15 cellular contexts compared by ENCODE assay signal in genomic region chr5:110268985-110269384, GRCh38.
DNase-seq lines count a peak whose midpoint lies in the region; ATAC-seq and TF ChIP-seq lines count a peak whose summit lies in the region.
"Had no signal": no experiment of that assay in that cellular context is flagged by ENCODE, and none has a peak within 500 bp of the region (broad histone marks: within the 10 kb centered on the region; RNA-seq: fewer than 3 reads in every experiment).

No MANE protein-coding gene starts in this region.

- H3K36me3 Mint-ChIP-seq in neural progenitor cell = peaks cover under 1% of the 10 kb centered on the region

- H3K9me3 ChIP-seq in OCI-LY1 (ENCODE audit: low read length) = no peaks in the 10 kb centered on the region
- H3K9me3 ChIP-seq in neural progenitor cell (ENCODE audit: low read depth) = peaks cover 5% of the 10 kb centered on the region
- H3K9me3 ChIP-seq in suprapubic skin = no peaks in the 10 kb centered on the region
- H3K9me3 ChIP-seq: SJCRH30 had no signal

- no peaks in the 10 kb centered on the region for H3K79me2 ChIP-seq in OCI-LY1 (ENCODE audit: insufficient read depth, low read length)
- no peaks in the 10 kb centered on the region for H3K79me2 ChIP-seq in neural progenitor cell (ENCODE audit: low read depth)

- no peak overlapping the region for H3K4me3 Mint-ChIP-seq in neural progenitor cell
- H3K4me3 Mint-ChIP-seq: CD4-positive, alpha-beta T cell had no signal

- H3K4me2 ChIP-seq in OCI-LY1 (ENCODE audit: low read length) = no peak overlapping the region
- peak overlapping the region; percentile 63 for H3K4me2 ChIP-seq in neural progenitor cell

- ATAC-seq in GM21786 (IDR thresholded peaks at IDR 0.05; ENCODE audit: unreplicated experiment) = peak; percentile 49

- H3K9ac ChIP-seq in OCI-LY1 (ENCODE audit: low read length) (no peak overlapping the region), neural progenitor cell (no peak overlapping the region)

- no peaks in the 10 kb centered on the region for H3K36me3 ChIP-seq in OCI-LY1 (ENCODE audit: insufficient read depth, low read length)
- H3K36me3 ChIP-seq in neural progenitor cell = no peaks in the 10 kb centered on the region
- H3K36me3 ChIP-seq in suprapubic skin = no peaks in the 10 kb centered on the region
- H3K36me3 ChIP-seq: SJCRH30 had no signal

- TF ChIP-seq CTCF in GM12864 (IDR thresholded peaks at IDR 0.05; ENCODE audit: low read depth, low read length, missing control alignments) (no peak), OCI-LY1 (IDR thresholded peaks at IDR 0.05; ENCODE audit: low read length) (no peak), neural progenitor cell (IDR thresholded peaks at IDR 0.05) (no peak), suprapubic skin (IDR thresholded peaks at IDR 0.05) (no peak)

- H3K27me3 Mint-ChIP-seq in neural progenitor cell (ENCODE audit: insufficient read depth, low read depth) = peaks cover 3% of the 10 kb centered on the region
- H3K27me3 Mint-ChIP-seq: CD4-positive, alpha-beta T cell had no signal

- no peak overlapping the region for H2AFZ ChIP-seq in OCI-LY1 (ENCODE audit: low read length)
- no peak overlapping the region for H2AFZ ChIP-seq in neural progenitor cell (replicated peaks)

- no peak for TF ChIP-seq POLR2A in suprapubic skin (IDR thresholded peaks at IDR 0.05)
- TF ChIP-seq POLR2A in erythroblast (IDR thresholded peaks at IDR 0.05; ENCODE audit: low read length) = no peak

- H3F3A ChIP-seq in OCI-LY1 (ENCODE audit: insufficient read depth, low read length) = no peaks in the 10 kb centered on the region
- H3F3A ChIP-seq in neural progenitor cell (ENCODE audit: low read depth) = peaks cover 33% of the 10 kb centered on the region

- H3K4me1 ChIP-seq in OCI-LY1 (ENCODE audit: insufficient read depth, low read length, severe bottlenecking) (peaks cover 29% of the 10 kb centered on the region), neural progenitor cell (peaks cover 32% of the 10 kb centered on the region), suprapubic skin (peaks cover 4% of the 10 kb centered on the region)
- H3K4me1 ChIP-seq: SJCRH30 had no signal

- H3K9me2 ChIP-seq in OCI-LY1 (ENCODE audit: low read depth, low read length) = no peaks in the 10 kb centered on the region

- H3K27ac ChIP-seq in OCI-LY1 (ENCODE audit: low read depth, low read length, poor library complexity, severe bottlenecking) (peak overlapping the region; percentile 48), neural progenitor cell (peak overlapping the region; percentile 85), suprapubic skin (no peak overlapping the region)
- H3K27ac ChIP-seq: SJCRH30 had no signal

- H4K20me1 ChIP-seq in OCI-LY1 (ENCODE audit: insufficient read depth, low read length) = no peaks in the 10 kb centered on the region
- H4K20me1 ChIP-seq in neural progenitor cell (ENCODE audit: low read depth) = no peaks in the 10 kb centered on the region

- H3K9me3 Mint-ChIP-seq in neural progenitor cell = peaks cover 2% of the 10 kb centered on the region
- H3K9me3 Mint-ChIP-seq: CD4-positive, alpha-beta T cell had no signal

- DNase-seq in GM12864 (ENCODE audit: low read depth) (peak; percentile 4), neural progenitor cell (ENCODE audit: low spot score) (peak; percentile 41), suprapubic skin (ENCODE audit: low spot score in 2 of 2) (no peak), erythroblast (lab: John Stamatoyannopoulos, UW) (no peak), HK-2 (ENCODE audit: unreplicated experiment) (no peak)
- DNase-seq: ACHN; Calu3; CD4-positive, alpha-beta T cell; Kasumi-1; NCI-H1417 treated with DMSO at 0.1 percent for 48 hours; NCI-H2029 treated with DMSO at 0.1 percent for 48 hours; RPMI8226; SJCRH30 had no signal

- peaks cover 36% of the 10 kb centered on the region for H3K4me1 Mint-ChIP-seq in neural progenitor cell

- peak overlapping the region; percentile 67 for H3K27ac Mint-ChIP-seq in neural progenitor cell
- H3K27ac Mint-ChIP-seq: CD4-positive, alpha-beta T cell had no signal

- no peak for TF ChIP-seq EP300 in suprapubic skin (IDR thresholded peaks at IDR 0.05)

- no peak overlapping the region for H3K4me3 ChIP-seq in GM12864 (ENCODE audit: low read depth, low read length)
- H3K4me3 ChIP-seq in OCI-LY1 (ENCODE audit: low read depth, low read length, poor library complexity, severe bottlenecking) = no peak overlapping the region
- no peak overlapping the region for H3K4me3 ChIP-seq in neural progenitor cell
- no peak overlapping the region for H3K4me3 ChIP-seq in suprapubic skin
- H3K4me3 ChIP-seq: SJCRH30 had no signal

- 63% methylated on average over 1 of the region's 1 CpG for WGBS in suprapubic skin

- H3K27me3 ChIP-seq in OCI-LY1 (ENCODE audit: insufficient read depth, low read length) (no peaks in the 10 kb centered on the region), neural progenitor cell (no peaks in the 10 kb centered on the region), suprapubic skin (no peaks in the 10 kb centered on the region)
- H3K27me3 ChIP-seq: SJCRH30 had no signal

Comparison
In these comparisons a context has a peak if more than half of its experiments do, and no peak if none do; other contexts are left out.
1. DNase-seq: peak in GM12864 (single experiment) and neural progenitor cell (single experiment); none in suprapubic skin (0 of 2), erythroblast (0 of 2) and HK-2 (single experiment).